ENCODE assay signal across 27 cellular contexts in genomic region chr22:26927841-26928240, GRCh38.
"Had no signal": no experiment of that assay in that cellular context is flagged by ENCODE, and none has a peak within 500 bp of the region (broad histone marks: within the 10 kb centered on the region; RNA-seq: fewer than 3 reads in every experiment).

No MANE protein-coding gene starts in this region.

- H3K4me3 ChIP-seq: dorsolateral prefrontal cortex, gastrocnemius medialis, heart left ventricle, hepatocyte, lower lobe of right lung, pancreas, right lobe of liver, smooth muscle cell, suprapubic skin, thyroid gland had no signal

- H3K4me3 Mint-ChIP-seq: central memory CD8-positive, alpha-beta T cell; memory B cell; natural killer cell; stimulated activated naive CD8-positive, alpha-beta T cell treated with anti-CD3 and anti-CD28 coated beads, Interleukin-15, amount 100 ng/mL, for 72 hours; type B pancreatic cell had no signal

- H3K27ac ChIP-seq: dorsolateral prefrontal cortex, gastrocnemius medialis, heart left ventricle, hepatocyte, lower lobe of right lung, neutrophil, pancreas, right lobe of liver, suprapubic skin, thyroid gland had no signal

- H3K9me3 Mint-ChIP-seq: central memory CD8-positive, alpha-beta T cell; memory B cell; natural killer cell; stimulated activated naive CD8-positive, alpha-beta T cell treated with anti-CD3 and anti-CD28 coated beads, Interleukin-15, amount 100 ng/mL, for 72 hours; type B pancreatic cell had no signal

- H3K4me2 ChIP-seq: hepatocyte, smooth muscle cell had no signal

- H2AFZ ChIP-seq: hepatocyte had no signal

- H3K27me3 Mint-ChIP-seq: stimulated activated naive CD8-positive, alpha-beta T cell treated with anti-CD3 and anti-CD28 coated beads, Interleukin-15, amount 100 ng/mL, for 72 hours had no signal

- H3K36me3 Mint-ChIP-seq: memory B cell, natural killer cell, type B pancreatic cell had no signal

- DNase-seq: dorsolateral prefrontal cortex; effector CD4-positive, alpha-beta T cell; gastrocnemius medialis; heart left ventricle; kidney glomerular epithelial cell; left ventricle myocardium superior; lower lobe of right lung; natural killer cell; pancreas; right lobe of liver; stimulated activated CD4-positive, alpha-beta T cell treated with anti-CD3 and anti-CD28 coated beads, Interleukin-12 subunit alpha, Interleukin-12 subunit beta, amount 100 ng/mL, for 4 hours; stimulated activated CD4-positive, alpha-beta T cell treated with anti-CD3 and anti-CD28 coated beads, Interleukin-1b, Interleukin-23, amount 100 ng/mL, for 48 hours; stimulated activated CD4-positive, alpha-beta T cell treated with anti-CD3 and anti-CD28 coated beads, Interleukin-4, amount 100 ng/mL, for 1 hour; stimulated activated CD8-positive, alpha-beta memory T cell treated with anti-CD3 and anti-CD28 coated beads, Interleukin-4, amount 100 ng/mL, for 48 hours; stimulated activated naive CD4-positive, alpha-beta T cell; stimulated activated naive CD8-positive, alpha-beta T cell treated with anti-CD3 and anti-CD28 coated beads, Interleukin-15, amount 100 ng/mL, for 72 hours; thyroid gland had no signal

- H3K79me2 ChIP-seq: hepatocyte had no signal

- ATAC-seq: gastrocnemius medialis; heart left ventricle; left ventricle myocardium superior; lower lobe of right lung; natural killer cell; right lobe of liver; stimulated activated naive CD8-positive, alpha-beta T cell treated with anti-CD3 and anti-CD28 coated beads, Interleukin-15, amount 100 ng/mL, for 72 hours had no signal

- FAIRE-seq: colon, islet of Langerhans, pancreas had no signal

- H3K27me3 ChIP-seq: neutrophil, pancreas, right lobe of liver, suprapubic skin, thyroid gland had no signal

- H3K27ac Mint-ChIP-seq: memory B cell; natural killer cell; progenitor cell of endocrine pancreas; stimulated activated naive CD8-positive, alpha-beta T cell treated with anti-CD3 and anti-CD28 coated beads, Interleukin-15, amount 100 ng/mL, for 72 hours; type B pancreatic cell had no signal

- H3K9me3 ChIP-seq: gastrocnemius medialis, heart left ventricle, lower lobe of right lung, neutrophil, pancreas, right lobe of liver, suprapubic skin, thyroid gland had no signal

- H3K36me3 ChIP-seq: gastrocnemius medialis, heart left ventricle, lower lobe of right lung, neutrophil, pancreas, right lobe of liver, suprapubic skin, thyroid gland had no signal

- H3K4me1 Mint-ChIP-seq: central memory CD8-positive, alpha-beta T cell; memory B cell; natural killer cell; stimulated activated naive CD8-positive, alpha-beta T cell treated with anti-CD3 and anti-CD28 coated beads, Interleukin-15, amount 100 ng/mL, for 72 hours had no signal

- H3K4me1 ChIP-seq: gastrocnemius medialis, heart left ventricle, lower lobe of right lung, pancreas, right lobe of liver, suprapubic skin, thyroid gland had no signal
